Comparison of ENCODE assay signal across 1 cellular context in the genomic region with DNA sequence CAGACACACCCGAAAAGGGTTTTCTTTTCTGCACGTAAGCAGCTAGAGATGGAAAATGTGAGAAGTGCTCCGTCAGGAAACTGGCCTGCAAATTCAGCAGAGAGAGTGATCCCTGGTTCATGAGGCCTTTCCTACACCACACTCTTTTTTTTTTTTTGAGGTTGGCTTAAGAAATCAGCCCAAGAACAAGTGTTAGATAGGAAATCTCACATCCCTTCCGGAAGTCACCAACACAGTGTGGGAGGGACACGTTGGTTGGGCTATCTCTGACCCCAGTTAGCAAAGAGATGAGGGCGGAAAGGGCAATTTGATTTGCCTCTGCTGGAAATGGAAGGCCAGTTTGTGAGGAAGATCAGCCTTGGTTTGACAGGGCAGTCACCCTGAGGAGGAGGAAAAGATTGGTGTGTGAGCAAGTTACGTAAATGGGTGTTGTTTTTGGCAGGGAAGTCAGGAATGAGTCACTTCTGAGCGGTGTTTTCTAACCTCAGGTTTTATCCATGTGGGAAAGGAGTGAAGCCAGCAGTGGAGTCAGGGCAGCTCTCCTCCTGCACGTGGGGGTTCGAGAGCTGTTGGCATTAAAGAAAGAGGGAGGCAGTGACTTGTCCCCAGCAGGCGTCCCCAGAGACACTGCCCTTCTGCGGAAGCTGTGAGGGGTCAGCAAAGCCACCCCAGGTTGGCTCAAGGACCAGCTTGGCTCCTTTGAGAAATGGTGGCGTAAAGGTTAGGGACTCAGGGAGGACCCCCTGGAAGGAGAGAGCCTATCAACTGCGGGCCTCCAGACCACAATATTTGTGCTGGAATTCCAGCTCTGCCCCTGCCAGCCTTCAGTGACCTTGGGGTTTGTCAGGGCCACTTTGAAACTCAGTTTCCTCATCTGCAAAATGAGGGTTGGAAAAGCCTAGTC.
A peak's percentile ranks its signal among the peaks of the same experiment; 100 is the strongest.
TF ChIP-seq lines count a peak whose summit lies in the region.

No MANE protein-coding gene starts in this region.

TF ChIP-seq in liver, 16 proteins besides CTCF, POLR2A, EP300 and RAD21 (continued from another document):
- TF ChIP-seq, protein P1, sequence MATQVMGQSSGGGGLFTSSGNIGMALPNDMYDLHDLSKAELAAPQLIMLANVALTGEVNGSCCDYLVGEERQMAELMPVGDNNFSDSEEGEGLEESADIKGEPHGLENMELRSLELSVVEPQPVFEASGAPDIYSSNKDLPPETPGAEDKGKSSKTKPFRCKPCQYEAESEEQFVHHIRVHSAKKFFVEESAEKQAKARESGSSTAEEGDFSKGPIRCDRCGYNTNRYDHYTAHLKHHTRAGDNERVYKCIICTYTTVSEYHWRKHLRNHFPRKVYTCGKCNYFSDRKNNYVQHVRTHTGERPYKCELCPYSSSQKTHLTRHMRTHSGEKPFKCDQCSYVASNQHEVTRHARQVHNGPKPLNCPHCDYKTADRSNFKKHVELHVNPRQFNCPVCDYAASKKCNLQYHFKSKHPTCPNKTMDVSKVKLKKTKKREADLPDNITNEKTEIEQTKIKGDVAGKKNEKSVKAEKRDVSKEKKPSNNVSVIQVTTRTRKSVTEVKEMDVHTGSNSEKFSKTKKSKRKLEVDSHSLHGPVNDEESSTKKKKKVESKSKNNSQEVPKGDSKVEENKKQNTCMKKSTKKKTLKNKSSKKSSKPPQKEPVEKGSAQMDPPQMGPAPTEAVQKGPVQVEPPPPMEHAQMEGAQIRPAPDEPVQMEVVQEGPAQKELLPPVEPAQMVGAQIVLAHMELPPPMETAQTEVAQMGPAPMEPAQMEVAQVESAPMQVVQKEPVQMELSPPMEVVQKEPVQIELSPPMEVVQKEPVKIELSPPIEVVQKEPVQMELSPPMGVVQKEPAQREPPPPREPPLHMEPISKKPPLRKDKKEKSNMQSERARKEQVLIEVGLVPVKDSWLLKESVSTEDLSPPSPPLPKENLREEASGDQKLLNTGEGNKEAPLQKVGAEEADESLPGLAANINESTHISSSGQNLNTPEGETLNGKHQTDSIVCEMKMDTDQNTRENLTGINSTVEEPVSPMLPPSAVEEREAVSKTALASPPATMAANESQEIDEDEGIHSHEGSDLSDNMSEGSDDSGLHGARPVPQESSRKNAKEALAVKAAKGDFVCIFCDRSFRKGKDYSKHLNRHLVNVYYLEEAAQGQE (IDR thresholded peaks at IDR 0.05) = peak; percentile 86
- TF ChIP-seq YY1 (IDR thresholded peaks at IDR 0.05) (peak; percentile 97), RXRA (IDR thresholded peaks at IDR 0.05) (peak; percentile 97 to 99)
- TF ChIP-seq, protein P2, sequence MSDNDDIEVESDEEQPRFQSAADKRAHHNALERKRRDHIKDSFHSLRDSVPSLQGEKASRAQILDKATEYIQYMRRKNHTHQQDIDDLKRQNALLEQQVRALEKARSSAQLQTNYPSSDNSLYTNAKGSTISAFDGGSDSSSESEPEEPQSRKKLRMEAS (IDR thresholded peaks at IDR 0.05) = peak; percentile 99
